17 cellular contexts compared by ENCODE assay signal in the genomic region with DNA sequence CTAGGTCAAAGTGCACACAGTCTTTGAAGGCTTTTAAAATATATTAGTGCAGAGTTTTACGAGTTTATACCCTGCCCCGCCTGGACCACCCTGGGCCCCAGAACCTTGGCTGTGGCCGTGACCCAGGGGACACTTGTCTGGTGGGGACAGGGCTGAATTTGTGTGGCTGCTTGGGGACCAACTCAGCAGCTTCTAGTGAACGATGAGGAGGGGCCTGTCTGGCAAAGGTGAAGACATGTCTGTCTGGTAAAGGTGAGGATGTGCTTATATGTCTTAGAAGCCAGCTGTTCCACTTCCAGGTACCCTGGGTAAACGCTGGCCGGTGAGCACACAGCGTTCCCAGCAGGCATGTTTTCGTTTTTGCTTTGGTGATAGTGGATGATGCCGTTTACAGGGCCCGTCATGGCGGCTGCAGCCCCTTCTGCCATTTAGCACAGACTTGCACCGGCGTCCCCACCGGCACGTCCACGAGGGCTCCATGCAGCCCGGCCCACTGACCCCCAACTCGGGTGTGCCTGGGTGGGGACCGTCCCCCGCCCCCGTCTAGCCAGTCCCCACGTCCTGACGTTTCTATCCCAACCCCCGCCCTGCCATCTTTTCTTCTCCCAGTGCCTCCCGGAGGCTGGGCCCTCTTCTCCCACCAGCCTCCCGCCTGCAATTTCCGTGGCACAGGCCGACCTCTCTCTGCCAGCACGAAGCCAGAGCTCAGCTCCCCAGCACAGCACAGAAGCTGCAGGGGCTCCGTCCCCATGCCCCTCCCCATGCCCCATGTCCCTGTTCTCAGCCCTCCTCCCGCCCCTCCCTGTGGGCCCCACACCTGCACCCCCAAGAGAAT.
DNase-seq lines count a peak whose midpoint lies in the region; ATAC-seq lines count a peak whose summit lies in the region.
"Had no signal": no experiment of that assay in that cellular context is flagged by ENCODE, and none has a peak within 500 bp of the region (broad histone marks: within the 10 kb centered on the region; RNA-seq: fewer than 3 reads in every experiment).

No MANE protein-coding gene starts in this region.

- H3K18ac ChIP-seq in neuronal stem cell (ENCODE audit: low read length): peak overlapping the region; percentile 59

- CTCF ChIA-PET in activated CD4-positive, alpha-beta T cell treated with anti-CD3 and anti-CD28 coated beads for 36 hours (lab: Charles Lee): interaction anchor here (0.7 kb wide), 1 partner anchor 80 kb away, joined by 3 read pairs; no protein-coding TSS in a partner anchor
- CTCF ChIA-PET in activated CD4-positive, alpha-beta memory T cell treated with anti-CD3 and anti-CD28 coated beads for 36 hours (lab: Charles Lee): no interaction called here

- H3K4me2 ChIP-seq in neuronal stem cell (ENCODE audit: insufficient read depth, low read length, poor library complexity, severe bottlenecking): no peak overlapping the region

- no peak overlapping the region for H3K4me3 Mint-ChIP-seq in activated CD4-positive, alpha-beta T cell treated with anti-CD3 and anti-CD28 coated beads for 36 hours
- no peak overlapping the region for H3K4me3 Mint-ChIP-seq in activated CD4-positive, alpha-beta memory T cell treated with anti-CD3 and anti-CD28 coated beads for 36 hours
- H3K4me3 Mint-ChIP-seq: IgD-negative memory B cell had no signal

- H3K4me1 Mint-ChIP-seq in activated CD4-positive, alpha-beta T cell treated with anti-CD3 and anti-CD28 coated beads for 36 hours: no peaks in the 10 kb centered on the region
- no peaks in the 10 kb centered on the region for H3K4me1 Mint-ChIP-seq in activated CD4-positive, alpha-beta memory T cell treated with anti-CD3 and anti-CD28 coated beads for 36 hours (ENCODE audit: low read depth)
- H3K4me1 Mint-ChIP-seq: IgD-negative memory B cell had no signal

- no peaks in the 10 kb centered on the region for H3K79me1 ChIP-seq in neuronal stem cell (ENCODE audit: low read depth, low read length)

- H3K27ac Mint-ChIP-seq in activated CD4-positive, alpha-beta T cell treated with anti-CD3 and anti-CD28 coated beads for 36 hours: no peak overlapping the region
- no peak overlapping the region for H3K27ac Mint-ChIP-seq in activated CD4-positive, alpha-beta memory T cell treated with anti-CD3 and anti-CD28 coated beads for 36 hours
- H3K27ac Mint-ChIP-seq: IgD-negative memory B cell had no signal

- intact Hi-C loops in activated CD4-positive, alpha-beta T cell treated with anti-CD3 and anti-CD28 coated beads for 36 hours (cut with DNase I, micrococcal nuclease): no loop called here
- intact Hi-C loops in activated CD4-positive, alpha-beta memory T cell treated with anti-CD3 and anti-CD28 coated beads for 36 hours (cut with micrococcal nuclease): no loop called here

- no peak overlapping the region for H4K8ac ChIP-seq in neuronal stem cell (ENCODE audit: low read depth, low read length)

- no peaks in the 10 kb centered on the region for H3K36me3 ChIP-seq in neuronal stem cell (replicated peaks in 1 of 2; ENCODE audit: control insufficient read depth in 2 of 2, insufficient read depth in 2 of 2, low read length in 2 of 2)
- H3K36me3 ChIP-seq: Peyer's patch had no signal

- H3K27me3 ChIP-seq in neuronal stem cell (ENCODE audit: control insufficient read depth in 3 of 3, insufficient read depth in 3 of 3, low read depth in 1 of 3, low read length in 3 of 3): no peaks in the 10 kb centered on the region
- H3K27me3 ChIP-seq: Peyer's patch had no signal

- H2AK5ac ChIP-seq in neuronal stem cell (ENCODE audit: low read depth, low read length): peak overlapping the region; percentile 18

- H3K27me3 Mint-ChIP-seq in activated CD4-positive, alpha-beta T cell treated with anti-CD3 and anti-CD28 coated beads for 36 hours: no peaks in the 10 kb centered on the region
- H3K27me3 Mint-ChIP-seq in activated CD4-positive, alpha-beta memory T cell treated with anti-CD3 and anti-CD28 coated beads for 36 hours: no peaks in the 10 kb centered on the region
- H3K27me3 Mint-ChIP-seq: IgD-negative memory B cell had no signal

- no peak overlapping the region for H2BK12ac ChIP-seq in neuronal stem cell (ENCODE audit: low read length)

- in situ Hi-C loops in G401 (cut with HindIII; ENCODE audit: low sequenced_read_pairs): no loop called here

- peaks cover 0 to 15% of the 10 kb centered on the region in 2 donors for H3K9me3 ChIP-seq in neuronal stem cell (replicated peaks in 1 of 2; ENCODE audit: control insufficient read depth in 2 of 2, insufficient read depth in 1 of 2, low read depth in 1 of 2, low read length in 2 of 2)

- no CpG with 5 or more reads among the region's 31 CpGs for WGBS in neuronal stem cell (ENCODE audit: extremely low coverage in 2 of 2, insufficient read length in 2 of 2, insufficient replicate concordance in 1 of 2), 2 donors

- H3K23ac ChIP-seq in neuronal stem cell (ENCODE audit: low read depth, low read length, poor library complexity): no peak overlapping the region

- no peak overlapping the region for H2BK120ac ChIP-seq in neuronal stem cell (ENCODE audit: low read depth, low read length)

- peak overlapping the region in 1 of 2 donors; percentile 50 for H3K4me3 ChIP-seq in neuronal stem cell (ENCODE audit: low read length in 2 of 2)
- H3K4me3 ChIP-seq: GM12878, Peyer's patch had no signal

- no peak overlapping the region for H2AFZ ChIP-seq in neuronal stem cell (ENCODE audit: low read length)

- peak overlapping the region; percentile 13 for H2BK5ac ChIP-seq in neuronal stem cell (ENCODE audit: low read length)

- no peak overlapping the region for H3K27ac ChIP-seq in neuronal stem cell (replicated peaks; ENCODE audit: low read length)
- H3K27ac ChIP-seq: C4-2B, Peyer's patch had no signal

- H3K4ac ChIP-seq in neuronal stem cell (ENCODE audit: low read length): no peak overlapping the region

- DNase-seq in activated CD4-positive, alpha-beta T cell treated with anti-CD3 and anti-CD28 coated beads for 36 hours: peak; percentile 3
- DNase-seq in activated CD4-positive, alpha-beta T cell treated with anti-CD3 and anti-CD28 coated beads, Interleukin-2, amount 50 U/mL, for 1 hour: no peak
- peak; percentile 4 for DNase-seq in AG20443 (ENCODE audit: low spot score)
- DNase-seq in activated CD4-positive, alpha-beta memory T cell treated with anti-CD3 and anti-CD28 coated beads for 36 hours: peak; percentile 6
- no peak for DNase-seq in neuronal stem cell (ENCODE audit: low spot score)
- DNase-seq in G401 (ENCODE audit: low spot score): no peak
- DNase-seq in occipital lobe (lab: John Stamatoyannopoulos, UW): no peak
- DNase-seq: 8988T, COR-L47, NCI-H187 treated with DMSO at 0.1 percent for 48 hours, NCI-H2171 had no signal

- no peaks in the 10 kb centered on the region for H3K36me3 Mint-ChIP-seq in activated CD4-positive, alpha-beta T cell treated with anti-CD3 and anti-CD28 coated beads for 36 hours (ENCODE audit: low read depth)
- H3K36me3 Mint-ChIP-seq in activated CD4-positive, alpha-beta memory T cell treated with anti-CD3 and anti-CD28 coated beads for 36 hours: no peaks in the 10 kb centered on the region
- H3K36me3 Mint-ChIP-seq: IgD-negative memory B cell had no signal

- no peaks in the 10 kb centered on the region for H3K4me1 ChIP-seq in neuronal stem cell (ENCODE audit: control insufficient read depth in 2 of 2, insufficient read depth in 1 of 2, low read depth in 1 of 2, low read length in 2 of 2)
- H3K4me1 ChIP-seq: Peyer's patch had no signal

- POLR2A ChIA-PET in activated CD4-positive, alpha-beta T cell treated with anti-CD3 and anti-CD28 coated beads for 36 hours (lab: Charles Lee): no interaction called here
- POLR2A ChIA-PET in activated CD4-positive, alpha-beta memory T cell treated with anti-CD3 and anti-CD28 coated beads for 36 hours (lab: Charles Lee): no interaction called here

- no peak overlapping the region for H4K91ac ChIP-seq in neuronal stem cell (ENCODE audit: low read depth, low read length, poor library complexity)

- no peak overlapping the region for H2BK15ac ChIP-seq in neuronal stem cell (ENCODE audit: low read length)

- H3K9ac ChIP-seq in neuronal stem cell (ENCODE audit: low read depth, low read length, poor library complexity): no peak overlapping the region

- H3K9me3 Mint-ChIP-seq in activated CD4-positive, alpha-beta T cell treated with anti-CD3 and anti-CD28 coated beads for 36 hours (ENCODE audit: low read depth): peaks cover 2% of the 10 kb centered on the region
- H3K9me3 Mint-ChIP-seq in activated CD4-positive, alpha-beta memory T cell treated with anti-CD3 and anti-CD28 coated beads for 36 hours: peaks cover 3% of the 10 kb centered on the region

- H3K14ac ChIP-seq in neuronal stem cell (ENCODE audit: low read length): no peak overlapping the region

- ATAC-seq in activated CD4-positive, alpha-beta T cell treated with anti-CD3 and anti-CD28 coated beads for 36 hours: no peak
- no peak for ATAC-seq in GM19328 (IDR thresholded peaks at IDR 0.05; ENCODE audit: unreplicated experiment)
- ATAC-seq: GM12878, HCT116 had no signal

Comparison
In these comparisons a context has a peak if more than half of its experiments do, and no peak if none do; other contexts are left out.
1. DNase-seq: peak in activated CD4-positive, alpha-beta T cell treated with anti-CD3 and anti-CD28 coated beads for 36 hours (single experiment), AG20443 (single experiment) and activated CD4-positive, alpha-beta memory T cell treated with anti-CD3 and anti-CD28 coated beads for 36 hours (single experiment); none in activated CD4-positive, alpha-beta T cell treated with anti-CD3 and anti-CD28 coated beads, Interleukin-2, amount 50 U/mL, for 1 hour (single experiment), neuronal stem cell (single experiment), G401 (single experiment) and occipital lobe (single experiment).